ENCODE assay signal across 8 cellular contexts in the genomic region with DNA sequence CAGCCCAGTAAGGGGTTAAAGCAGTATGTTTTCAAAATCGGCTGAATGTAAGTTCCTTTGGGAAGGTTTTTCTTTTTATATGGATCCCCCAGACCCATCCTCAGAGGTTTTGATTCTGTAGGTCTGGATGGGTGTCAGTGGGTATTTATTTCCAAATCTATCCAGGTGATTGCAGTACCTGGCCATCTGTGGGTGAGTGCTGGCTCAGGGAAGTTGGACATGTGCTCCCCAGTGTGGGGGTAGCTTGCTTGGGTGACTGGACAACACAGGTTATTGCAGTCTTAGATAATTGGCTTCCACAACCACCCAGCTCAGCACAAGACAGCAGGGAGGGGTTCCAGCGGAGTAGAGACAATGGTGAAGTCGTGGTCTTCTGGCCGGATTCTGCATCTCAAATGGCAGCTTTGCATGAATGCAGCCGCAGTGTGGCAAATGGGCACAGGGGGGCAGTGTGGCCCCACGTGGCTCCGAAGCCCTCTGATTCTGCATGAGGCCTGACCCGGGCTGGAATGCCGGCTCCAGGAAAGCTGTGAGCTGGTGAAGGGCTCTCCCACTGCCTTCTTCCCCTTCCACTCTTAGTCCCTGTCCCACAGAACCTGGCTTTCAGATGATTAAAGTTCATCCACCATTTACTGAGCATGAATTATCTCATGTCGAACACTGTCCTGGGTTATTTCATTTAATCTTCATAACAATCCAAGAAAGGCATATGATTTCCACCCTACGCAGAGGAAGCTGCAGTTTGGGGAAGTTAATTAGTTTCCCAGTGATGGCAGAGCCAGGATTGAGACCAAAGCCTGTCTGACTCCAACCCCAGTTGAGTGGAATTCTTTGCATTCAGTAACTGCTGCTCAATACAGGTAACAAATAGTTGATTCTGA.
DNase-seq lines count a peak whose midpoint lies in the region; ATAC-seq and TF ChIP-seq lines count a peak whose summit lies in the region.

No MANE protein-coding gene starts in this region.

- DNase-seq in A172 (ENCODE audit: low spot score), result peak; percentile 64
- peak in 1 of 2 experiments; percentile 58 for DNase-seq in HL-60 (ENCODE audit: low read depth in 1 of 2, low spot score in 1 of 2)
- peak; percentile 78 for DNase-seq in OCI-LY7 (ENCODE audit: low spot score)
- peak; percentile 80 for DNase-seq in activated T-cell treated with anti-CD3 and anti-CD28 coated beads, Interleukin-2, amount 50 U/mL, for 1 hour
- peak; percentile 65 for DNase-seq in fibroblast of gingiva (ENCODE audit: low read depth)
- peak; percentile 90 for DNase-seq in nephron progenitor cell
- DNase-seq in stimulated activated naive B cell treated with anti-CD40 and anti-IgM and Interleukin-4, amounts not matched to agents 10 μg/mL and 1 μg/mL and 100 μg/mL, for 72 hours, result peak; percentile 46

- intact Hi-C loops in OCI-LY7 (cut with micrococcal nuclease; ENCODE audit: unreplicated experiment), result loop anchor here (1.0 to 5.0 kb wide), 5 partner anchors 191 to 560 kb away; partner anchors contain the start of gene CCDC71L

- H3K4me2 ChIP-seq in OCI-LY7 (ENCODE audit: low read length), result peak overlapping the region; percentile 59

- TF ChIP-seq CTCF in HL-60 (IDR thresholded peaks at IDR 0.05; ENCODE audit: insufficient read depth, low read length) (peak; percentile 91), OCI-LY7 (conservative IDR thresholded peaks at IDR 0.05; ENCODE audit: low read length) (peak; percentile 98), nephron progenitor cell (IDR thresholded peaks at IDR 0.05) (peak; percentile 96)

- no peaks in the 10 kb centered on the region for H4K20me1 ChIP-seq in OCI-LY7 (ENCODE audit: insufficient read depth, low read length)

- H3K4me1 Mint-ChIP-seq in nephron progenitor cell, result peaks cover 26% of the 10 kb centered on the region
- peaks cover 5 to 12% of the 10 kb centered on the region in 2 donors for H3K4me1 Mint-ChIP-seq in stimulated activated naive B cell treated with anti-CD40 and anti-IgM and Interleukin-4, amounts not matched to agents 10 μg/mL and 1 μg/mL and 100 μg/mL, for 72 hours

- POLR2A ChIA-PET in OCI-LY7 (lab: Charles Lee), result interaction anchor here (0.5 to 2.6 kb wide), 9 partner anchors 49 to 1460 kb away, joined by 3 to 14 read pairs (median 3); partner anchors contain the start of gene NAMPT

- H3K27me3 Mint-ChIP-seq in nephron progenitor cell (ENCODE audit: low read depth, poor library complexity), result peaks cover 11% of the 10 kb centered on the region
- H3K27me3 Mint-ChIP-seq in stimulated activated naive B cell treated with anti-CD40 and anti-IgM and Interleukin-4, amounts not matched to agents 10 μg/mL and 1 μg/mL and 100 μg/mL, for 72 hours, result peaks cover 27% of the 10 kb centered on the region in 2 donors

- peaks cover 49% of the 10 kb centered on the region for H3K4me1 ChIP-seq in OCI-LY7 (ENCODE audit: insufficient read depth, low read length, poor library complexity, severe bottlenecking)

- no TSS peak for BruUV-seq in OCI-LY7 (replicated peaks; lab: Mats Ljungman, UMichigan)

- CTCF ChIA-PET in OCI-LY7 (lab: Charles Lee; ENCODE audit: unreplicated experiment), result interaction anchor here (0.6 to 6.0 kb wide), 6 partner anchors 22 to 997 kb away, joined by 3 to 32 read pairs (median 4); no protein-coding TSS in a partner anchor

- no peaks in the 10 kb centered on the region for H3K36me3 ChIP-seq in OCI-LY7 (ENCODE audit: insufficient read depth, low read length)

- peaks cover 3% of the 10 kb centered on the region for H3K9me3 Mint-ChIP-seq in nephron progenitor cell
- no peaks in the 10 kb centered on the region for H3K9me3 Mint-ChIP-seq in stimulated activated naive B cell treated with anti-CD40 and anti-IgM and Interleukin-4, amounts not matched to agents 10 μg/mL and 1 μg/mL and 100 μg/mL, for 72 hours

- no peaks in the 10 kb centered on the region for H3K36me3 Mint-ChIP-seq in nephron progenitor cell (ENCODE audit: low read depth)
- no peaks in the 10 kb centered on the region for H3K36me3 Mint-ChIP-seq in stimulated activated naive B cell treated with anti-CD40 and anti-IgM and Interleukin-4, amounts not matched to agents 10 μg/mL and 1 μg/mL and 100 μg/mL, for 72 hours

- H3K4me3 ChIP-seq in HL-60 (replicated peaks; ENCODE audit: insufficient read depth, low read length) (no peak overlapping the region), OCI-LY7 (ENCODE audit: low read depth, low read length, poor library complexity, severe bottlenecking) (no peak overlapping the region)

- H3K79me2 ChIP-seq in OCI-LY7 (ENCODE audit: insufficient read depth, low read depth, low read length), result no peaks in the 10 kb centered on the region

- H3K27ac ChIP-seq in HL-60 (replicated peaks), result no peak overlapping the region
- peak overlapping the region; percentile 43 for H3K27ac ChIP-seq in OCI-LY7 (ENCODE audit: low read depth, low read length, poor library complexity, severe bottlenecking)

- peak; percentile 69 for ATAC-seq in GM18502 (IDR thresholded peaks at IDR 0.05; ENCODE audit: poor library complexity, unreplicated experiment)
- peak; percentile 81 to 85 for ATAC-seq in stimulated activated naive B cell treated with anti-CD40 and anti-IgM and Interleukin-4, amounts not matched to agents 10 μg/mL and 1 μg/mL and 100 μg/mL, for 72 hours (replicated peaks)

- H3K27me3 ChIP-seq in HL-60 (ENCODE audit: insufficient read depth, poor library complexity, severe bottlenecking), result peaks cover 3% of the 10 kb centered on the region

- H2AFZ ChIP-seq in OCI-LY7 (ENCODE audit: low read length), result peak overlapping the region; percentile 26; the same call in 1 of the 2 replicates

- no peak overlapping the region for H3K4me3 Mint-ChIP-seq in nephron progenitor cell
- H3K4me3 Mint-ChIP-seq in stimulated activated naive B cell treated with anti-CD40 and anti-IgM and Interleukin-4, amounts not matched to agents 10 μg/mL and 1 μg/mL and 100 μg/mL, for 72 hours, result no peak overlapping the region

- H3K9me3 ChIP-seq in OCI-LY7 (ENCODE audit: low read length), result no peaks in the 10 kb centered on the region

- H3K27ac Mint-ChIP-seq in nephron progenitor cell, result no peak overlapping the region
- H3K27ac Mint-ChIP-seq in stimulated activated naive B cell treated with anti-CD40 and anti-IgM and Interleukin-4, amounts not matched to agents 10 μg/mL and 1 μg/mL and 100 μg/mL, for 72 hours, result no peak overlapping the region

- H3K9me2 ChIP-seq in OCI-LY7 (ENCODE audit: insufficient read depth, low read length), result no peaks in the 10 kb centered on the region
